Comparison of ENCODE assay signal across 17 cellular contexts in the genomic region with DNA sequence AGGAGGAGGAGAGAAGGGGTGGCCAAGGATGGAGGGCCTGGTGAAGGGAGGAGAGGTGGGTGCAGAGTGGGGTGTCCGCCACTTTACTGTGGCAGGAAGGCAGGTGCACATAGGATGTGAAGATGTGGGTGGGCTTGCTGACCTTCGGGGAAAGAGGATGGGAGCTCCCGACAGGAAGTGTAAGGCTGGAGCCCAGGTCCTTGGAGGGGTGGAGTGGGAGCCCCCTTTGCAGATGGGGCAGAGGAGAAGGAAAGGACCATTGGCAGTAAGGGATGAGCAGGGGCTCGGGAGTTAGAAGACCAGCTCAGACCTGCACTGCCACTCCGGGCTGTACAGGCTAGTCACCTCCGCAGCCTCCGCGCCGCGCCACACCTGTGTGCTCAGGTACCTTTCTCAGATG.
DNase-seq lines count a peak whose midpoint lies in the region; ATAC-seq, FAIRE-seq and TF ChIP-seq lines count a peak whose summit lies in the region.
"Had no signal": no experiment of that assay in that cellular context is flagged by ENCODE, and none has a peak within 500 bp of the region (broad histone marks: within the 10 kb centered on the region; RNA-seq: fewer than 3 reads in every experiment).

No MANE protein-coding gene starts in this region.

- no peak overlapping the region for H3K23ac ChIP-seq in neuronal stem cell (ENCODE audit: low read depth, low read length, poor library complexity)

- H3K36me3 Mint-ChIP-seq in astrocyte (ENCODE audit: low read depth, unreplicated experiment) (peaks cover 11% of the 10 kb centered on the region), endothelial cell (ENCODE audit: low read depth, unreplicated experiment) (peaks cover 34% of the 10 kb centered on the region)
- H3K36me3 Mint-ChIP-seq: CD8-positive, alpha-beta T cell; IgD-negative memory B cell had no signal

- no peak overlapping the region for H3K4me2 ChIP-seq in astrocyte (ENCODE audit: low read length)
- H3K4me2 ChIP-seq in neuronal stem cell (ENCODE audit: insufficient read depth, low read length, poor library complexity, severe bottlenecking) = no peak overlapping the region
- H3K4me2 ChIP-seq: BLaER1 treated with 17β-estradiol and CSF1 and Interleukin-3, amounts not matched to agents 10 nM and 100 nM had no signal

- no peak for ATAC-seq in stimulated activated naive CD8-positive, alpha-beta T cell treated with anti-CD3 and anti-CD28 coated beads, Interleukin-15, Interleukin-2, amounts not matched to agents 100 U/mL and 50 U/mL, for 24 hours
- no peak for ATAC-seq in HG03565 (IDR thresholded peaks at IDR 0.05; ENCODE audit: unreplicated experiment)
- ATAC-seq: CD8-positive, alpha-beta T cell had no signal

- FAIRE-seq in astrocyte (lab: Jason Lieb, UNC) = no peak
- FAIRE-seq: HTR-8/SVneo had no signal

- no peak overlapping the region for H2BK5ac ChIP-seq in neuronal stem cell (ENCODE audit: low read length)

- TF ChIP-seq CTCF in astrocyte (IDR thresholded peaks at IDR 0.05; ENCODE audit: insufficient read depth, low read depth, low read length) (no peak), spleen (IDR thresholded peaks at IDR 0.05 in 8 of 11, conservative IDR thresholded peaks at IDR 0.05 in 3 of 11) (no peak), endothelial cell (IDR thresholded peaks at IDR 0.05; ENCODE audit: unreplicated experiment) (no peak)

- no peaks in the 10 kb centered on the region for H3K79me2 ChIP-seq in astrocyte (ENCODE audit: insufficient read depth, low read length)

- no peak overlapping the region for H2AK5ac ChIP-seq in neuronal stem cell (ENCODE audit: low read depth, low read length)

- H3K4me3 Mint-ChIP-seq in astrocyte (ENCODE audit: unreplicated experiment) (no peak overlapping the region), endothelial cell (ENCODE audit: unreplicated experiment) (no peak overlapping the region)
- H3K4me3 Mint-ChIP-seq: B cell; CD8-positive, alpha-beta T cell; H9; IgD-negative memory B cell had no signal

- H3K9ac ChIP-seq in astrocyte (ENCODE audit: low read length) = no peak overlapping the region
- H3K9ac ChIP-seq in neuronal stem cell (ENCODE audit: low read depth, low read length, poor library complexity) = peak overlapping the region; percentile 7
- H3K9ac ChIP-seq: BLaER1 treated with 17β-estradiol and CSF1 and Interleukin-3, amounts not matched to agents 10 nM and 100 nM had no signal

- H3K4me3 ChIP-seq in H7 (ENCODE audit: insufficient read depth, low read depth, low read length) (no peak overlapping the region), astrocyte (ENCODE audit: insufficient read depth, low read depth, low read length) (no peak overlapping the region), neuronal stem cell (ENCODE audit: low read length in 2 of 2) (no peak overlapping the region), spleen (no peak overlapping the region)
- H3K4me3 ChIP-seq: BLaER1 treated with 17β-estradiol and CSF1 and Interleukin-3, amounts not matched to agents 10 nM and 100 nM had no signal

- peaks cover 10% of the 10 kb centered on the region for H4K20me1 ChIP-seq in astrocyte (ENCODE audit: insufficient read depth, low read length)

- H2AFZ ChIP-seq in astrocyte (ENCODE audit: low read depth, low read length) (no peak overlapping the region), neuronal stem cell (ENCODE audit: low read length) (no peak overlapping the region)

- H3K9me3 ChIP-seq in astrocyte (ENCODE audit: insufficient read depth, low read depth, low read length) (no peaks in the 10 kb centered on the region), neuronal stem cell (replicated peaks in 1 of 2; ENCODE audit: control insufficient read depth in 2 of 2, insufficient read depth in 1 of 2, low read depth in 1 of 2, low read length in 2 of 2) (peaks cover 0 to 5% of the 10 kb centered on the region in 2 donors), spleen (no peaks in the 10 kb centered on the region)

- no peak overlapping the region for H3K4ac ChIP-seq in neuronal stem cell (ENCODE audit: low read length)

- H3K9me3 Mint-ChIP-seq in astrocyte (ENCODE audit: unreplicated experiment) = no peaks in the 10 kb centered on the region
- H3K9me3 Mint-ChIP-seq in endothelial cell (ENCODE audit: unreplicated experiment) = no peaks in the 10 kb centered on the region
- H3K9me3 Mint-ChIP-seq: H9 had no signal

- TF ChIP-seq POLR2A in spleen (IDR thresholded peaks at IDR 0.05) = no peak

- H3K4me1 Mint-ChIP-seq in astrocyte (ENCODE audit: low read depth, unreplicated experiment) = no peaks in the 10 kb centered on the region
- peaks cover 6% of the 10 kb centered on the region for H3K4me1 Mint-ChIP-seq in endothelial cell (ENCODE audit: unreplicated experiment)
- H3K4me1 Mint-ChIP-seq: B cell, H9, IgD-negative memory B cell had no signal

- H3K4me1 ChIP-seq in astrocyte (ENCODE audit: insufficient read depth, low read length) (no peaks in the 10 kb centered on the region), neuronal stem cell (ENCODE audit: control insufficient read depth in 2 of 2, insufficient read depth in 1 of 2, low read depth in 1 of 2, low read length in 2 of 2) (no peaks in the 10 kb centered on the region), spleen (no peaks in the 10 kb centered on the region)

- H2BK12ac ChIP-seq in neuronal stem cell (ENCODE audit: low read length) = no peak overlapping the region

- intact Hi-C loops in spleen (cut with DNase I; ENCODE audit: low total_unique reads) = no loop called here

- no peaks in the 10 kb centered on the region for H3K79me1 ChIP-seq in neuronal stem cell (ENCODE audit: low read depth, low read length)

- H4K91ac ChIP-seq in neuronal stem cell (ENCODE audit: low read depth, low read length, poor library complexity) = no peak overlapping the region

- H3K27me3 ChIP-seq in H7 (ENCODE audit: control insufficient read depth, insufficient read depth, low read length) = no peaks in the 10 kb centered on the region
- H3K27me3 ChIP-seq in astrocyte (ENCODE audit: insufficient read depth, low read length) = no peaks in the 10 kb centered on the region
- H3K27me3 ChIP-seq in neuronal stem cell (ENCODE audit: control insufficient read depth in 3 of 3, insufficient read depth in 3 of 3, low read depth in 1 of 3, low read length in 3 of 3) = no peaks in the 10 kb centered on the region
- peaks cover 0 to 5% (median 0%) of the 10 kb centered on the region in 7 donors for H3K27me3 ChIP-seq in spleen (replicated peaks in 1 of 7)
- H3K27me3 ChIP-seq: BLaER1 treated with 17β-estradiol and CSF1 and Interleukin-3, amounts not matched to agents 10 nM and 100 nM had no signal

- H3K27ac Mint-ChIP-seq in astrocyte (ENCODE audit: unreplicated experiment) (peak overlapping the region; percentile 18), endothelial cell (ENCODE audit: unreplicated experiment) (no peak overlapping the region)
- H3K27ac Mint-ChIP-seq: B cell; CD8-positive, alpha-beta T cell; IgD-negative memory B cell had no signal

- no peak overlapping the region for H4K8ac ChIP-seq in neuronal stem cell (ENCODE audit: low read depth, low read length)

- WGBS in neuronal stem cell (ENCODE audit: extremely low coverage in 2 of 2, insufficient read length in 2 of 2, insufficient replicate concordance in 1 of 2), 2 donors = no CpG with 5 or more reads among the region's 10 CpGs
- 89 to 91% (median 89%) methylated on average over 9 to 10 of the region's 10 CpGs for WGBS in spleen, 5 donors

- H2BK15ac ChIP-seq in neuronal stem cell (ENCODE audit: low read length) = no peak overlapping the region

- H3K27ac ChIP-seq in astrocyte (ENCODE audit: low read depth, low read length) (no peak overlapping the region), neuronal stem cell (replicated peaks; ENCODE audit: low read length) (no peak overlapping the region), spleen (no peak overlapping the region)
- H3K27ac ChIP-seq: BLaER1 treated with 17β-estradiol and CSF1 and Interleukin-3, amounts not matched to agents 10 nM and 100 nM had no signal

- DNase-seq in H7 = peak; percentile 6
- no peak for DNase-seq in astrocyte (ENCODE audit: low read depth)
- DNase-seq in neuronal stem cell (ENCODE audit: low spot score) = no peak
- DNase-seq in spleen = peak; percentile 57
- DNase-seq in stimulated activated naive CD8-positive, alpha-beta T cell treated with anti-CD3 and anti-CD28 coated beads, Interleukin-15, Interleukin-2, amounts not matched to agents 100 U/mL and 50 U/mL, for 24 hours = no peak
- no peak for DNase-seq in endothelial cell (ENCODE audit: low spot score)
- DNase-seq: Calu3; CD8-positive, alpha-beta T cell; DMS79 treated with DMSO at 0.1 percent for 48 hours; GF-D8; GOT3; H9 had no signal

- no peak overlapping the region for H3K14ac ChIP-seq in neuronal stem cell (ENCODE audit: low read length)

- no peaks in the 10 kb centered on the region for H3K27me3 Mint-ChIP-seq in astrocyte (ENCODE audit: low read depth, unreplicated experiment)
- no peaks in the 10 kb centered on the region for H3K27me3 Mint-ChIP-seq in endothelial cell (ENCODE audit: unreplicated experiment)
- H3K27me3 Mint-ChIP-seq: B cell, IgD-negative memory B cell had no signal

- H2BK120ac ChIP-seq in neuronal stem cell (ENCODE audit: low read depth, low read length) = no peak overlapping the region

- H3K18ac ChIP-seq in neuronal stem cell (ENCODE audit: low read length) = no peak overlapping the region

- H3K36me3 ChIP-seq in H7 (replicated peaks; ENCODE audit: control insufficient read depth, insufficient read depth, low read length) (no peaks in the 10 kb centered on the region; the same call in 1 of the 2 replicates), astrocyte (ENCODE audit: insufficient read depth, low read length) (peaks cover 32% of the 10 kb centered on the region), neuronal stem cell (replicated peaks in 1 of 2; ENCODE audit: control insufficient read depth in 2 of 2, insufficient read depth in 2 of 2, low read length in 2 of 2) (peaks cover 16 to 41% of the 10 kb centered on the region in 2 donors), spleen (peaks cover 0 to 12% (median 0%) of the 10 kb centered on the region in 6 donors)

Comparison
In these comparisons a context has a peak if more than half of its experiments do, and no peak if none do; other contexts are left out.
1. DNase-seq: peak in H7 (single experiment) and spleen (single experiment); none in astrocyte (single experiment), neuronal stem cell (single experiment), stimulated activated naive CD8-positive, alpha-beta T cell treated with anti-CD3 and anti-CD28 coated beads, Interleukin-15, Interleukin-2, amounts not matched to agents 100 U/mL and 50 U/mL, for 24 hours (single experiment) and endothelial cell (single experiment).